10 cellular contexts compared by ENCODE assay signal in the genomic region with DNA sequence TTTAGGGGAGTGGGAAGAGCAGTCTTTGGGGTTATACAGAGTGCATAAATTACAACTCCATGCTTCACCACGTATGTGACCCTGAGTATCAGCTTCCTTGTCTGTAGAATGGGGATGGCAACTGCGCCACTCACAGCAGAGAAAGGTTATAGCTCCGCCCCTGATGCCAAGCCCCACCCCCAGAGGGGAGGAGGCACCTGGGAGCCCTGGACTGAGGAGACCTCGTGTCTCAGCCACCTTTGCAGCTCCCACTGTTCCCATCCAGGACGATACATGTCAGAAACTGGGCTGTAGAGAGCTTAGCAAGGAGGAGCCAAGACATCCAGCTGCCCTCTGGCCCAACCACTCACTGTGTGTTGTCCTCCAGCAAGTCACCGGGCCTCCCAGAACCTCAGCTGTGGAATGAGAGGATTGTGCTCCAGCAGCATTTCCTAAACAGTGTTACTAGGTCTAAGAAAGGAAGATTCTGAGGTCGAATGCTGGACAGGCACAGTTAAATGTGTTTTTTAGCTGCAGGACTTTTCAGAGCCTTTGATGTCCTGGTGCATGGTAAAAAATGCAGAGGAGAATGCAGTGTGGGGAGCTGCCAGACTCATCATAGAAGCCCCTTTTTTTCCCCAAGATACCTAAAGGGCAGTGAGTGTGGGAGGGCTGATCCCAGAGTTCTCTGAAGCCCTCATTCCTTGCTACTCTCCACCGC. TPM values are rescaled to one million over a fixed set of nuclear protein-coding genes. Genes with fewer than 3 reads are reported as not detected.
DNase-seq lines count a peak whose midpoint lies in the region; TF ChIP-seq lines count a peak whose summit lies in the region.
"Had no signal": no experiment of that assay in that cellular context is flagged by ENCODE, and none has a peak within 500 bp of the region (broad histone marks: within the 10 kb centered on the region; RNA-seq: fewer than 3 reads in every experiment).

No MANE protein-coding gene starts in this region.

- peak overlapping the region; percentile 53; the same call in 1 of the 2 replicates for H2AFZ ChIP-seq in KMS-11 (ENCODE audit: low read depth)

- no peaks in the 10 kb centered on the region for H3K27me3 ChIP-seq in BLaER1 treated with 17β-estradiol and CSF1 and Interleukin-3, amounts not matched to agents 10 nM and 100 nM
- H3K27me3 ChIP-seq in KMS-11 (ENCODE audit: insufficient read depth, low read depth), result no peaks in the 10 kb centered on the region
- peaks cover 7% of the 10 kb centered on the region for H3K27me3 ChIP-seq in brain microvascular endothelial cell (replicated peaks)
- H3K27me3 ChIP-seq: breast epithelium had no signal

- H4K20me1 ChIP-seq in BLaER1 treated with 17β-estradiol and CSF1 and Interleukin-3, amounts not matched to agents 10 nM and 100 nM, result no peaks in the 10 kb centered on the region
- no peaks in the 10 kb centered on the region for H4K20me1 ChIP-seq in KMS-11 (ENCODE audit: insufficient read depth)

- no peaks in the 10 kb centered on the region for H3K79me2 ChIP-seq in KMS-11 (ENCODE audit: insufficient read depth, low read depth)

- 0 out of 22 replicates have a peak overlapping the region, but pooled peaks of 1 of the 11 experiments have one; percentile 5 for H3K9ac ChIP-seq in BLaER1 treated with 17β-estradiol and CSF1 and Interleukin-3, amounts not matched to agents 10 nM and 100 nM
- H3K9ac ChIP-seq in KMS-11, result no peak overlapping the region

- no peak overlapping the region for H3K4me3 ChIP-seq in BLaER1 treated with 17β-estradiol and CSF1 and Interleukin-3, amounts not matched to agents 10 nM and 100 nM
- no peak overlapping the region for H3K4me3 ChIP-seq in KMS-11 (IDR thresholded peaks at IDR 0.05; ENCODE audit: insufficient read depth, low read depth, low read length)
- no peak overlapping the region for H3K4me3 ChIP-seq in brain microvascular endothelial cell (ENCODE audit: low read depth, low read length)
- H3K4me3 ChIP-seq: breast epithelium had no signal

- H3K36me3 ChIP-seq in BLaER1 treated with 17β-estradiol and CSF1 and Interleukin-3, amounts not matched to agents 10 nM and 100 nM, result no peaks in the 10 kb centered on the region
- H3K36me3 ChIP-seq in KMS-11 (ENCODE audit: insufficient read depth) (no peaks in the 10 kb centered on the region), brain microvascular endothelial cell (replicated peaks) (no peaks in the 10 kb centered on the region)
- H3K36me3 ChIP-seq: breast epithelium had no signal

- H3K9me3 ChIP-seq in BLaER1 treated with 17β-estradiol and CSF1 and Interleukin-3, amounts not matched to agents 10 nM and 100 nM (replicated peaks in 1 of 11), result no peaks in the 10 kb centered on the region
- H3K9me3 ChIP-seq: breast epithelium had no signal

- TF ChIP-seq CTCF in KMS-11 (conservative IDR thresholded peaks at IDR 0.05; ENCODE audit: low read depth, low read length), result no peak
- no peak for TF ChIP-seq CTCF in brain microvascular endothelial cell (IDR thresholded peaks at IDR 0.05; ENCODE audit: low read depth, low read length, missing control alignments)

- peaks cover 31 to 69% (median 61%) of the 10 kb centered on the region in 10 experiments for H3K4me1 ChIP-seq in BLaER1 treated with 17β-estradiol and CSF1 and Interleukin-3, amounts not matched to agents 10 nM and 100 nM
- peaks cover 43% of the 10 kb centered on the region for H3K4me1 ChIP-seq in KMS-11 (ENCODE audit: low read depth, poor library complexity, severe bottlenecking)
- H3K4me1 ChIP-seq: breast epithelium had no signal

- peak overlapping the region in 8 of 11 experiments; percentile 61 to 81 (median 77); a peak in 14 of 22 replicates for H3K4me2 ChIP-seq in BLaER1 treated with 17β-estradiol and CSF1 and Interleukin-3, amounts not matched to agents 10 nM and 100 nM
- H3K4me2 ChIP-seq in KMS-11, result no peak overlapping the region

- H3K27ac ChIP-seq in BLaER1 treated with 17β-estradiol and CSF1 and Interleukin-3, amounts not matched to agents 10 nM and 100 nM, result peak overlapping the region in 2 of 11 experiments; percentile 59 to 68; a peak in 4 of 22 replicates
- H3K27ac ChIP-seq in KMS-11 (no peak overlapping the region), brain microvascular endothelial cell (no peak overlapping the region), caudate nucleus (ENCODE audit: low read depth, low read length) (no peak overlapping the region)
- H3K27ac ChIP-seq: breast epithelium had no signal

- in situ Hi-C loops in brain microvascular endothelial cell (cut with HindIII; ENCODE audit: low pct_ligation_motif_present, low sequenced_read_pairs), result no loop called here

- DNase-seq in activated T-cell treated with anti-CD3 and anti-CD28 coated beads for 1 hour (ENCODE audit: low read depth), result peak; percentile 24
- peak; percentile 60 for DNase-seq in mesenteric fat pad (ENCODE audit: low spot score)
- DNase-seq in brain microvascular endothelial cell, result no peak
- no peak for DNase-seq in HPDE6-E6E7 (ENCODE audit: extremely low spot score)
- no peak for DNase-seq in caudate nucleus (lab: John Stamatoyannopoulos, UW)
- DNase-seq in DMS79 (lab: John Stamatoyannopoulos, UW), result no peak

RNA-seq across cellular contexts. Expression of gene BEAN1, which starts 49.4 kb away (rescaled TPM):
- 0.51 TPM for total RNA-seq in mesenteric fat pad
- total RNA-seq: skeletal muscle tissue had no signal

Comparison
In these comparisons a context has a peak if more than half of its experiments do, and no peak if none do; other contexts are left out.
1. DNase-seq: peak in activated T-cell treated with anti-CD3 and anti-CD28 coated beads for 1 hour (single experiment) and mesenteric fat pad (single experiment); none in brain microvascular endothelial cell (single experiment), HPDE6-E6E7 (single experiment), caudate nucleus (0 of 61) and DMS79 (single experiment).